21 cellular contexts compared by ENCODE assay signal in the genomic region with DNA sequence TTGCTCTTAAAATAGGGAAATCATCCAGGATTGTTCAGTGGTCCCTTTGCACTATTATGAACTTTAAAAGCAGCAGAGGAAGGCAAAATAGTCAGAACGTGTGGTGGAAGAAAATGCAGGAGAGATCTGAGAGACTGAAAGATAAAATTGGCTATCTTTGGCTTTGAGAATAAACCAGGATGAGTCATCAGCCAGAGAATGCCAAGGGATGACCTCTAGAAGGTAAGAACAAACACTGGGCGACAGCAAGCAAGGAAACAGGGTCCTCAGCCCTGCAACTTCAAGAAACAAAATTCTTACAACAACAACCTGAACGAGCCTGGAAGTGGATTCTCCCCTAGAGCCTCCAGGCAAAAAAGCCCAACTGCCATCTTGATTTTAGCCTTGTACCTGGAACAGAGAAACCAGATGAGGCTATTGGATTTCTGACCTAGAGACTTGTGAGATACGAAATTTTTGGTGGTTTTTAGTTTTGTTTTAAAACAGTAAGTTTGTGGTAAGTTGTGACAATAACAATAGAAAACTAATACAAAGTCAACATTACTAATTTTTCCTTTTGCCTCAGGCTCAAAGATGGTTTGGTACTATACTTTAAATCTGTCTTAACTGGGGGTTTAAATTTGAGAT.
DNase-seq lines count a peak whose midpoint lies in the region; ATAC-seq and TF ChIP-seq lines count a peak whose summit lies in the region.
"Had no signal": no experiment of that assay in that cellular context is flagged by ENCODE, and none has a peak within 500 bp of the region (broad histone marks: within the 10 kb centered on the region; RNA-seq: fewer than 3 reads in every experiment).

No MANE protein-coding gene starts in this region.

- H3K9me3 Mint-ChIP-seq in H9 = no peaks in the 10 kb centered on the region
- H3K9me3 Mint-ChIP-seq in WTC11 = peaks cover 5% of the 10 kb centered on the region
- peaks cover 1 to 13% of the 10 kb centered on the region in 2 donors for H3K9me3 Mint-ChIP-seq in activated T-cell treated with anti-CD3 and anti-CD28 coated beads, Interleukin-2, amount 50 U/mL, for 72 hours

- TF ChIP-seq CTCF in H9 (conservative IDR thresholded peaks at IDR 0.05) (no peak), KMS-11 (conservative IDR thresholded peaks at IDR 0.05; ENCODE audit: low read depth, low read length) (no peak), WTC11 (IDR thresholded peaks at IDR 0.05) (no peak), gastroesophageal sphincter (IDR thresholded peaks at IDR 0.05) (no peak)

- no peak overlapping the region for H3K9ac ChIP-seq in H9 (ENCODE audit: extremely low read depth, insufficient read length, low read length)
- H3K9ac ChIP-seq in KMS-11 = no peak overlapping the region
- H3K9ac ChIP-seq: SK-N-SH had no signal

- no peak overlapping the region for H2BK15ac ChIP-seq in H9 (ENCODE audit: low read depth, low read length)

- H3K79me2 ChIP-seq in H9 (ENCODE audit: insufficient read depth, low read length) = no peaks in the 10 kb centered on the region
- no peaks in the 10 kb centered on the region for H3K79me2 ChIP-seq in KMS-11 (ENCODE audit: insufficient read depth, low read depth)

- TF ChIP-seq POLR2A in gastroesophageal sphincter (IDR thresholded peaks at IDR 0.05) = no peak

- DNase-seq in H9 (peak; percentile 28), WTC11 (ENCODE audit: low spot score) (no peak), iPS DF 6.9 (ENCODE audit: low read depth, low spot score) (peak; percentile 5), COLO668 (lab: John Stamatoyannopoulos, UW; ENCODE audit: unreplicated experiment) (no peak), SIG-M5 (lab: John Stamatoyannopoulos, UW) (no peak)
- no peak for DNase-seq in activated T-cell treated with anti-CD3 and anti-CD28 coated beads, Interleukin-2, amount 50 U/mL, for 72 hours
- DNase-seq: BE2C; Calu3; CD4-positive, alpha-beta T cell; DMS79 treated with DMSO at 0.1 percent for 48 hours; GF-D8; GOT3; IMR-90; NCI-H1436; NCI-H2029; NCI-H82; SK-N-SH had no signal

- no peak overlapping the region for H3K18ac ChIP-seq in H9 (ENCODE audit: insufficient read length, low read depth, low read length)

- H3K56ac ChIP-seq in H9 (ENCODE audit: insufficient read length, low read depth, low read length) = no peak overlapping the region

- no peaks in the 10 kb centered on the region for H3K23me2 ChIP-seq in H9 (ENCODE audit: insufficient read length, low read depth, low read length, poor library complexity, severe bottlenecking)

- H3K9me3 ChIP-seq in H9 (ENCODE audit: control insufficient read depth, low read depth, low read length) (no peaks in the 10 kb centered on the region), iPS DF 6.9 (ENCODE audit: control insufficient read depth, insufficient read depth, low read length) (no peaks in the 10 kb centered on the region), gastroesophageal sphincter (no peaks in the 10 kb centered on the region)
- H3K9me3 ChIP-seq: BE2C had no signal

- H3K4me2 ChIP-seq in H9 (ENCODE audit: insufficient read depth, insufficient read length, low read length) = no peak overlapping the region
- peak overlapping the region; percentile 69 for H3K4me2 ChIP-seq in KMS-11
- H3K4me2 ChIP-seq: SK-N-SH had no signal

- H2BK120ac ChIP-seq in H9 (ENCODE audit: low read depth, low read length, poor library complexity, severe bottlenecking) = no peak overlapping the region

- TF ChIP-seq EP300 in gastroesophageal sphincter (IDR thresholded peaks at IDR 0.05) = no peak

- H3K27ac ChIP-seq in H9 (ENCODE audit: insufficient read length, low read depth, low read length) (no peak overlapping the region), KMS-11 (peak overlapping the region; percentile 14; the same call in 1 of the 2 replicates), iPS DF 6.9 (ENCODE audit: low read length) (no peak overlapping the region), gastroesophageal sphincter (no peak overlapping the region)

- H4K5ac ChIP-seq in H9 (ENCODE audit: insufficient read length, low read depth, low read length) = no peak overlapping the region

- H3K27me3 ChIP-seq in H9 (ENCODE audit: insufficient read depth, low read length) (no peaks in the 10 kb centered on the region), KMS-11 (ENCODE audit: insufficient read depth, low read depth) (no peaks in the 10 kb centered on the region), iPS DF 6.9 (ENCODE audit: control insufficient read depth, insufficient read depth, low read length) (no peaks in the 10 kb centered on the region), gastroesophageal sphincter (no peaks in the 10 kb centered on the region)
- H3K27me3 ChIP-seq: BE2C had no signal

- no peak overlapping the region for H3K4ac ChIP-seq in H9 (ENCODE audit: low read depth, low read length)

- H2AFZ ChIP-seq in H9 (ENCODE audit: low read length) (no peak overlapping the region), KMS-11 (ENCODE audit: low read depth) (no peak overlapping the region)

- H3K14ac ChIP-seq in H9 (ENCODE audit: insufficient read depth, low read length) = no peak overlapping the region

- H3K36me3 ChIP-seq in KMS-11 (ENCODE audit: insufficient read depth) (no peaks in the 10 kb centered on the region), iPS DF 6.9 (ENCODE audit: control insufficient read depth, insufficient read depth, low read length) (no peaks in the 10 kb centered on the region), gastroesophageal sphincter (no peaks in the 10 kb centered on the region)
- H3K36me3 ChIP-seq: BE2C had no signal

- no peak overlapping the region for H3K4me3 Mint-ChIP-seq in H9
- H3K4me3 Mint-ChIP-seq in WTC11 = no peak overlapping the region
- H3K4me3 Mint-ChIP-seq in activated T-cell treated with anti-CD3 and anti-CD28 coated beads, Interleukin-2, amount 50 U/mL, for 72 hours = no peak overlapping the region
- H3K4me3 Mint-ChIP-seq: CD4-positive, alpha-beta T cell had no signal

- H3K4me1 ChIP-seq in H9 (ENCODE audit: insufficient read depth, low read length) (no peaks in the 10 kb centered on the region), KMS-11 (ENCODE audit: low read depth, poor library complexity, severe bottlenecking) (peaks cover 20% of the 10 kb centered on the region), iPS DF 6.9 (ENCODE audit: control insufficient read depth, insufficient read depth, low read length) (no peaks in the 10 kb centered on the region), gastroesophageal sphincter (no peaks in the 10 kb centered on the region)
- H3K4me1 ChIP-seq: BE2C had no signal

- ATAC-seq in WTC11 (no peak; the same call in 1 of the 2 replicates), gastroesophageal sphincter (no peak)
- ATAC-seq in activated T-cell treated with anti-CD3 and anti-CD28 coated beads, Interleukin-2, amount 50 U/mL, for 72 hours (replicated peaks in 1 of 2) = no peak
- ATAC-seq: Panc1, Right ventricle myocardium inferior had no signal

- no peak overlapping the region for H3T11ph ChIP-seq in H9 (ENCODE audit: low read length)

- H3K27ac Mint-ChIP-seq in H9 (no peak overlapping the region), WTC11 (peak overlapping the region; percentile 33; the same call in 1 of the 2 replicates)
- H3K27ac Mint-ChIP-seq in activated T-cell treated with anti-CD3 and anti-CD28 coated beads, Interleukin-2, amount 50 U/mL, for 72 hours = no peak overlapping the region
- H3K27ac Mint-ChIP-seq: CD4-positive, alpha-beta T cell had no signal

- H3K23ac ChIP-seq in H9 (ENCODE audit: insufficient read length, low read depth, low read length) = no peak overlapping the region

- H3K4me1 Mint-ChIP-seq in H9 = peaks cover 0 to under 1% of the 10 kb centered on the region in 2 experiments; a peak in 2 of 4 replicates
- no peaks in the 10 kb centered on the region for H3K4me1 Mint-ChIP-seq in WTC11
- no peaks in the 10 kb centered on the region for H3K4me1 Mint-ChIP-seq in activated T-cell treated with anti-CD3 and anti-CD28 coated beads, Interleukin-2, amount 50 U/mL, for 72 hours (ENCODE audit: low read depth)

- CTCF ChIA-PET in WTC11 (lab: Charles Lee) = no interaction called here

- POLR2A ChIA-PET in WTC11 (lab: Charles Lee) = no interaction called here

- H3K36me3 Mint-ChIP-seq in H9 (ENCODE audit: insufficient read depth in 1 of 3, low read depth in 3 of 3) (no peaks in the 10 kb centered on the region), WTC11 (no peaks in the 10 kb centered on the region)
- no peaks in the 10 kb centered on the region for H3K36me3 Mint-ChIP-seq in activated T-cell treated with anti-CD3 and anti-CD28 coated beads, Interleukin-2, amount 50 U/mL, for 72 hours (ENCODE audit: insufficient read depth in 2 of 2)

- H4K91ac ChIP-seq in H9 (ENCODE audit: insufficient read length, low read depth, low read length) = no peak overlapping the region

- H2AK5ac ChIP-seq in H9 (ENCODE audit: insufficient read length, low read length) = no peak overlapping the region

- H4K20me1 ChIP-seq in H9 (ENCODE audit: control insufficient read depth, insufficient read depth, insufficient read length) (no peaks in the 10 kb centered on the region), KMS-11 (ENCODE audit: insufficient read depth) (no peaks in the 10 kb centered on the region)

- no peak overlapping the region for H4K8ac ChIP-seq in H9 (replicated peaks; ENCODE audit: insufficient read length, low read depth, low read length)

- no CpG with 5 or more reads among the region's 4 CpGs for WGBS in H9 (ENCODE audit: extremely low coverage, insufficient read length, low lambda C conversion rate)
- WGBS in iPS DF 6.9 (ENCODE audit: insufficient coverage, insufficient read length) = 100% methylated on average over 1 of the region's 4 CpGs
- WGBS in gastroesophageal sphincter (ENCODE audit: low coverage in 1 of 2), 2 donors = 37 to 44% methylated on average over 3 to 4 of the region's 4 CpGs

- no peak overlapping the region for H3K4me3 ChIP-seq in KMS-11 (IDR thresholded peaks at IDR 0.05; ENCODE audit: insufficient read depth, low read depth, low read length)
- no peak overlapping the region for H3K4me3 ChIP-seq in iPS DF 6.9 (ENCODE audit: low read length)
- no peak overlapping the region for H3K4me3 ChIP-seq in gastroesophageal sphincter

- no peaks in the 10 kb centered on the region for H3K79me1 ChIP-seq in H9 (ENCODE audit: insufficient read depth, low read depth, low read length, poor library complexity, severe bottlenecking)

- no peak overlapping the region for H2BK5ac ChIP-seq in H9 (ENCODE audit: insufficient read length, low read length)

- no peaks in the 10 kb centered on the region for H3K27me3 Mint-ChIP-seq in H9 (ENCODE audit: low read depth)
- no peaks in the 10 kb centered on the region for H3K27me3 Mint-ChIP-seq in WTC11 (ENCODE audit: low read depth)
- no peaks in the 10 kb centered on the region for H3K27me3 Mint-ChIP-seq in activated T-cell treated with anti-CD3 and anti-CD28 coated beads, Interleukin-2, amount 50 U/mL, for 72 hours (ENCODE audit: low read depth)
- H3K27me3 Mint-ChIP-seq: CD4-positive, alpha-beta T cell had no signal

- no peak overlapping the region for H2BK20ac ChIP-seq in H9 (ENCODE audit: low read depth, low read length, poor library complexity, severe bottlenecking)

- H2BK12ac ChIP-seq in H9 (ENCODE audit: insufficient read length, low read depth, low read length) = no peak overlapping the region

TF ChIP-seq in WTC11, 78 proteins besides CTCF, POLR2A, EP300 and RAD21 (continues in another document):
- TF ChIP-seq NFE2L1 (CRISPR knock-in tag; IDR thresholded peaks at IDR 0.05) = no peak
- no peak for TF ChIP-seq NR2C2 (CRISPR knock-in tag; IDR thresholded peaks at IDR 0.05)
- TF ChIP-seq NR3C1 (CRISPR knock-in tag; conservative IDR thresholded peaks at IDR 0.05; ENCODE audit: low read depth) = no peak

Comparison
In these comparisons a context has a peak if more than half of its experiments do, and no peak if none do; other contexts are left out.
1. DNase-seq: peak in H9 (single experiment) and iPS DF 6.9 (single experiment); none in WTC11 (single experiment), COLO668 (single experiment), activated T-cell treated with anti-CD3 and anti-CD28 coated beads, Interleukin-2, amount 50 U/mL, for 72 hours (0 of 2) and SIG-M5 (single experiment).